ENCODE assay signal across 19 cellular contexts in genomic region chr1:71638081-71638766, GRCh38.
DNase-seq lines count a peak whose midpoint lies in the region; ATAC-seq, FAIRE-seq and TF ChIP-seq lines count a peak whose summit lies in the region.
"Had no signal": no experiment of that assay in that cellular context is flagged by ENCODE, and none has a peak within 500 bp of the region (broad histone marks: within the 10 kb centered on the region; RNA-seq: fewer than 3 reads in every experiment).

No MANE protein-coding gene starts in this region.

- no peak for ATAC-seq in GM19397 (IDR thresholded peaks at IDR 0.05; ENCODE audit: unreplicated experiment)
- ATAC-seq in upper lobe of right lung, result no peak
- no peak for ATAC-seq in GM18861 (IDR thresholded peaks at IDR 0.05; ENCODE audit: unreplicated experiment)
- ATAC-seq: body of pancreas, GM12878 had no signal

- no peak for FAIRE-seq in RCC 7860 (lab: Jason Lieb, UNC)
- FAIRE-seq: GM12878 had no signal

- DNase-seq in EH (ENCODE audit: low read depth) (peak; percentile 84), RCC 7860 (ENCODE audit: low spot score) (peak; percentile 5), fibroblast of peridontal ligament (ENCODE audit: extremely low read depth) (peak; percentile 77), non-pigmented ciliary epithelial cell (ENCODE audit: low read depth) (peak; percentile 34), upper lobe of right lung (no peak), DMS79 treated with DMSO at 0.1 percent for 48 hours (lab: John Stamatoyannopoulos, UW) (no peak)
- DNase-seq: activated gamma-delta T cell treated with Interleukin-2 at 50 U/mL for 16 hours; body of pancreas; DMS79; effector CD8-positive, alpha-beta T cell; Karpas-422; NCI-H510A; stimulated activated naive CD4-positive, alpha-beta T cell; upper lobe of left lung had no signal

- no peaks in the 10 kb centered on the region for H3K27me3 ChIP-seq in upper lobe of right lung
- H3K27me3 ChIP-seq: body of pancreas, upper lobe of left lung had no signal

- TF ChIP-seq CTCF in upper lobe of right lung (IDR thresholded peaks at IDR 0.05), result no peak

- no peaks in the 10 kb centered on the region for H3K36me3 ChIP-seq in upper lobe of right lung
- H3K36me3 ChIP-seq: upper lobe of left lung had no signal

- H3K4me3 ChIP-seq in upper lobe of right lung, result no peak overlapping the region
- H3K4me3 ChIP-seq: body of pancreas, GM12878, upper lobe of left lung had no signal

- no peaks in the 10 kb centered on the region for H3K4me1 ChIP-seq in upper lobe of right lung
- H3K4me1 ChIP-seq: body of pancreas, upper lobe of left lung had no signal

- H3K9me3 ChIP-seq in upper lobe of right lung, result no peaks in the 10 kb centered on the region
- H3K9me3 ChIP-seq: body of pancreas, upper lobe of left lung had no signal

- H3K27ac ChIP-seq in upper lobe of right lung, result no peak overlapping the region
- H3K27ac ChIP-seq: body of pancreas, C4-2B, upper lobe of left lung, VCaP had no signal

- intact Hi-C loops in upper lobe of right lung (cut with DNase I), result no loop called here

Comparison
In these comparisons a context has a peak if more than half of its experiments do, and no peak if none do; other contexts are left out.
1. DNase-seq: peak in EH (single experiment), RCC 7860 (single experiment), fibroblast of peridontal ligament (single experiment) and non-pigmented ciliary epithelial cell (single experiment); none in upper lobe of right lung (single experiment) and DMS79 treated with DMSO at 0.1 percent for 48 hours (single experiment).